Comparison of ENCODE assay signal across 8 cellular contexts in genomic region chr11:575324-575995, GRCh38. TPM values are rescaled to one million over a fixed set of nuclear protein-coding genes. Genes with fewer than 3 reads are reported as not detected.
DNase-seq lines count a peak whose midpoint lies in the region; ATAC-seq and TF ChIP-seq lines count a peak whose summit lies in the region.

No MANE protein-coding gene starts in this region.

- no CpG with 5 or more reads among the region's 78 CpGs for WGBS in neuronal stem cell (ENCODE audit: extremely low coverage in 2 of 2, insufficient read length in 2 of 2, insufficient replicate concordance in 1 of 2), 2 donors

- H3K23ac ChIP-seq in neuronal stem cell (ENCODE audit: low read depth, low read length, poor library complexity), result peak overlapping the region; percentile 96

- H2AK5ac ChIP-seq in neuronal stem cell (ENCODE audit: low read depth, low read length), result peak overlapping the region; percentile 88

- peak overlapping the region; percentile 99 for H3K18ac ChIP-seq in neuronal stem cell (ENCODE audit: low read length)

- peak overlapping the region; percentile 99 for H3K14ac ChIP-seq in neuronal stem cell (ENCODE audit: low read length)

- peaks cover 26% of the 10 kb centered on the region for H3K79me1 ChIP-seq in neuronal stem cell (ENCODE audit: low read depth, low read length)

- CTCF ChIA-PET in CD8-positive, alpha-beta memory T cell (lab: Charles Lee), result interaction anchor here (0.7 to 1.7 kb wide), 6 partner anchors 10 to 41 kb away, joined by 3 to 11 read pairs (median 3); partner anchors contain the start of genes HRAS and IRF7

- no peaks in the 10 kb centered on the region for H3K36me3 ChIP-seq in CD8-positive, alpha-beta memory T cell (ENCODE audit: insufficient read depth, low read length)
- H3K36me3 ChIP-seq in SK-N-MC (ENCODE audit: insufficient read depth, low read length) (no peaks in the 10 kb centered on the region; the same call in 1 of the 2 replicates), fibroblast of lung (ENCODE audit: control insufficient read depth, insufficient read depth, low read length) (peaks cover 3% of the 10 kb centered on the region), neuronal stem cell (replicated peaks in 1 of 2; ENCODE audit: control insufficient read depth in 2 of 2, insufficient read depth in 2 of 2, low read length in 2 of 2) (peaks cover 3 to 9% of the 10 kb centered on the region in 2 donors)

- peak overlapping the region; percentile 43 for H4K8ac ChIP-seq in neuronal stem cell (ENCODE audit: low read depth, low read length)

- H3K27me3 ChIP-seq in CD8-positive, alpha-beta memory T cell (ENCODE audit: insufficient read depth, low read length, poor library complexity, severe bottlenecking), result no peaks in the 10 kb centered on the region
- H3K27me3 ChIP-seq in fibroblast of lung (ENCODE audit: control insufficient read depth, insufficient read depth, low read length) (no peaks in the 10 kb centered on the region), neuronal stem cell (ENCODE audit: control insufficient read depth in 3 of 3, insufficient read depth in 3 of 3, low read depth in 1 of 3, low read length in 3 of 3) (peaks cover 3 to 29% (median 13%) of the 10 kb centered on the region in 3 experiments)

- peak overlapping the region; percentile 98 for H2BK12ac ChIP-seq in neuronal stem cell (ENCODE audit: low read length)

- H3K9ac ChIP-seq in SK-N-MC (ENCODE audit: insufficient read length) (peak overlapping the region; percentile 74), fibroblast of lung (ENCODE audit: insufficient read depth, low read length) (peak overlapping the region; percentile 63), neuronal stem cell (ENCODE audit: low read depth, low read length, poor library complexity) (peak overlapping the region; percentile 99)

- H2BK120ac ChIP-seq in neuronal stem cell (ENCODE audit: low read depth, low read length), result no peak overlapping the region

- H4K91ac ChIP-seq in neuronal stem cell (ENCODE audit: low read depth, low read length, poor library complexity), result no peak overlapping the region

- peaks cover 38 to 50% (median 46%) of the 10 kb centered on the region in 3 donors for H3K4me1 Mint-ChIP-seq in CD8-positive, alpha-beta memory T cell
- peaks cover 20 to 28% (median 21%) of the 10 kb centered on the region in 3 donors for H3K4me1 Mint-ChIP-seq in IgD-negative memory B cell

- H3K4me1 ChIP-seq in CD8-positive, alpha-beta memory T cell (ENCODE audit: insufficient read depth, low read length), result peaks cover 40% of the 10 kb centered on the region
- peaks cover 3% of the 10 kb centered on the region for H3K4me1 ChIP-seq in fibroblast of lung (ENCODE audit: control insufficient read depth, extremely low read depth, insufficient read depth, low read length)
- H3K4me1 ChIP-seq in neuronal stem cell (ENCODE audit: control insufficient read depth in 2 of 2, insufficient read depth in 1 of 2, low read depth in 1 of 2, low read length in 2 of 2), result peaks cover 25 to 31% of the 10 kb centered on the region in 2 donors

- H2BK15ac ChIP-seq in neuronal stem cell (ENCODE audit: low read length), result peak overlapping the region; percentile 89

- peaks cover 7 to 8% of the 10 kb centered on the region in 2 donors for H3K27me3 Mint-ChIP-seq in CD8-positive, alpha-beta memory T cell
- peaks cover 13% of the 10 kb centered on the region for H3K27me3 Mint-ChIP-seq in IgD-negative memory B cell

- H3K4me3 ChIP-seq in CD8-positive, alpha-beta memory T cell (ENCODE audit: low read length), result peak overlapping the region; percentile 55
- H3K4me3 ChIP-seq in SK-N-MC (peak overlapping the region; percentile 92), fibroblast of lung (replicated peaks in 1 of 4; ENCODE audit: control extremely low read depth in 1 of 4, insufficient read depth in 1 of 4, low read depth in 3 of 4, low read length in 4 of 4) (peak overlapping the region; percentile 31 to 72 (median 69)), neuronal stem cell (ENCODE audit: low read length in 2 of 2) (peak overlapping the region; percentile 86 to 96)

- ATAC-seq in GM19463 (IDR thresholded peaks at IDR 0.05; ENCODE audit: unreplicated experiment), result peak; percentile 34

- no peaks in the 10 kb centered on the region for H3K9me3 ChIP-seq in CD8-positive, alpha-beta memory T cell (ENCODE audit: low read length)
- H3K9me3 ChIP-seq in SK-N-MC (ENCODE audit: low read depth, low read length), result no peaks in the 10 kb centered on the region
- H3K9me3 ChIP-seq in fibroblast of lung (ENCODE audit: control insufficient read depth, insufficient read depth, low read depth, low read length), result no peaks in the 10 kb centered on the region
- no peaks in the 10 kb centered on the region for H3K9me3 ChIP-seq in neuronal stem cell (replicated peaks in 1 of 2; ENCODE audit: control insufficient read depth in 2 of 2, insufficient read depth in 1 of 2, low read depth in 1 of 2, low read length in 2 of 2)

- no peak for DNase-seq in CD8-positive, alpha-beta memory T cell
- DNase-seq in SK-N-MC (ENCODE audit: low read depth, low spot score) (no peak), fibroblast of lung (ENCODE audit: low read depth in 2 of 2) (no peak), neuronal stem cell (ENCODE audit: low spot score) (peak; percentile 75), hippocampal formation (lab: John Stamatoyannopoulos, UW) (no peak)
- DNase-seq in stimulated activated CD4-positive, alpha-beta T cell treated with anti-CD3 and anti-CD28 coated beads, Interleukin-2, amount 100 ng/mL, for 24 hours, result no peak

- peaks cover 38% of the 10 kb centered on the region for H3K79me2 ChIP-seq in fibroblast of lung (ENCODE audit: control insufficient read depth, insufficient read depth, low read length)

- peak overlapping the region; percentile 81 to 99 (median 87) for H3K4me3 Mint-ChIP-seq in CD8-positive, alpha-beta memory T cell
- peak overlapping the region; percentile 82 to 94 (median 93) for H3K4me3 Mint-ChIP-seq in IgD-negative memory B cell

- no peaks in the 10 kb centered on the region for H3K9me3 Mint-ChIP-seq in CD8-positive, alpha-beta memory T cell
- peaks cover 0 to 2% (median 0%) of the 10 kb centered on the region in 3 donors for H3K9me3 Mint-ChIP-seq in IgD-negative memory B cell

- peak overlapping the region; percentile 77 for H2AFZ ChIP-seq in fibroblast of lung (ENCODE audit: low read length)
- peak overlapping the region; percentile 100 for H2AFZ ChIP-seq in neuronal stem cell (ENCODE audit: low read length)

- peak overlapping the region in 7 of 8 donors; percentile 13 to 97 (median 75) for H3K27ac Mint-ChIP-seq in CD8-positive, alpha-beta memory T cell
- peak overlapping the region; percentile 81 to 92 (median 90) for H3K27ac Mint-ChIP-seq in IgD-negative memory B cell

- POLR2A ChIA-PET in CD8-positive, alpha-beta memory T cell (lab: Charles Lee), result interaction anchor here (0.8 to 1.9 kb wide), 19 partner anchors 8 to 368 kb away, joined by 3 to 16 read pairs (median 4); partner anchors contain the start of genes BET1L, DEAF1, HRAS and IRF7

- H2BK5ac ChIP-seq in neuronal stem cell (ENCODE audit: low read length), result peak overlapping the region; percentile 95

- H4K20me1 ChIP-seq in fibroblast of lung (ENCODE audit: control insufficient read depth, extremely low read depth, insufficient read depth, low read length), result no peaks in the 10 kb centered on the region

- TF ChIP-seq CTCF in fibroblast of lung (conservative IDR thresholded peaks at IDR 0.05 in 1 of 2, IDR thresholded peaks at IDR 0.05 in 1 of 2; ENCODE audit: low read depth in 1 of 2, low read length in 2 of 2), result no peak

- peak overlapping the region; percentile 43 for H3K27ac ChIP-seq in CD8-positive, alpha-beta memory T cell (ENCODE audit: low read depth, low read length)
- peak overlapping the region; percentile 1; the same call in 1 of the 2 replicates for H3K27ac ChIP-seq in SK-N-MC
- H3K27ac ChIP-seq in fibroblast of lung (ENCODE audit: insufficient read depth, low read length), result no peak overlapping the region
- no peak overlapping the region for H3K27ac ChIP-seq in neuronal stem cell (replicated peaks; ENCODE audit: low read length)

- peak overlapping the region; percentile 89 for H3K4ac ChIP-seq in neuronal stem cell (ENCODE audit: low read length)

- peaks cover 0 to 13% (median 0%) of the 10 kb centered on the region in 3 donors for H3K36me3 Mint-ChIP-seq in CD8-positive, alpha-beta memory T cell
- no peaks in the 10 kb centered on the region for H3K36me3 Mint-ChIP-seq in IgD-negative memory B cell

- H3K4me2 ChIP-seq in fibroblast of lung (ENCODE audit: extremely low read depth, insufficient read depth, low read length) (peak overlapping the region; percentile 94), neuronal stem cell (ENCODE audit: insufficient read depth, low read length, poor library complexity, severe bottlenecking) (peak overlapping the region; percentile 94)

RNA-seq across cellular contexts. Expression of gene PHRF1, which starts 0.8 kb away (rescaled TPM):
- 10 to 100 TPM; 47.3 to 49.8 TPM for total RNA-seq in CD8-positive, alpha-beta memory T cell
- 17.7 TPM for polyA plus RNA-seq in CD8-positive, alpha-beta memory T cell
- polyA plus RNA-seq in IgD-negative memory B cell (15.4 TPM), fibroblast of lung (5.9 and 9.7 TPM in 2 replicates)
- 16.8 and 18.7 TPM in 2 replicates for total RNA-seq in fibroblast of lung
- polyA plus RNA-seq in fibroblast of lung (2012), result 11.2 and 16.3 TPM in 2 replicates
- 12.8 and 20.2 TPM in 2 replicates for polyA minus RNA-seq in fibroblast of lung (ENCODE audit: low replicate concordance)
- polyA plus RNA-seq in neuronal stem cell (2013, experiment 1 of 2), result 13.1 TPM
- 12.9 TPM for polyA plus RNA-seq in neuronal stem cell (2013, experiment 2 of 2)

RNA-seq across cellular contexts. Expression of gene RASSF7, which starts 14.7 kb away (rescaled TPM):
- total RNA-seq in CD8-positive, alpha-beta memory T cell, result 10 to 100 TPM; 20.4 to 20.7 TPM
- 39.7 TPM for polyA plus RNA-seq in CD8-positive, alpha-beta memory T cell
- polyA plus RNA-seq in IgD-negative memory B cell, result 42.0 TPM
- total RNA-seq in fibroblast of lung, result 1.5 and 2.8 TPM in 2 replicates
- 1.4 and 1.6 TPM in 2 replicates for polyA plus RNA-seq in fibroblast of lung
- polyA plus RNA-seq in fibroblast of lung (2012), result 2.4 and 3.6 TPM in 2 replicates
- polyA minus RNA-seq in fibroblast of lung (ENCODE audit: low replicate concordance), result 0.47 TPM in 1 of 2 replicates, not detected in the other
- polyA plus RNA-seq in neuronal stem cell (2013, experiment 1 of 2), result 8.9 TPM
- polyA plus RNA-seq in neuronal stem cell (2013, experiment 2 of 2), result 9.1 TPM

RNA-seq across cellular contexts. Expression of gene LMNTD2, which starts 14.9 kb away (rescaled TPM):
- total RNA-seq in CD8-positive, alpha-beta memory T cell, result 1 to 10 TPM; 1.2 to 2.4 TPM
- 1.1 TPM for polyA plus RNA-seq in CD8-positive, alpha-beta memory T cell
- polyA plus RNA-seq in IgD-negative memory B cell (3.8 TPM), fibroblast of lung (0.05 and 0.08 TPM in 2 replicates)
- 0.17 and 0.26 TPM in 2 replicates for total RNA-seq in fibroblast of lung
- polyA plus RNA-seq in fibroblast of lung (2012), result 0.12 and 0.45 TPM in 2 replicates
- not detected in 2 replicates for polyA minus RNA-seq in fibroblast of lung (ENCODE audit: low replicate concordance)
- 0.75 TPM for polyA plus RNA-seq in neuronal stem cell (2013, experiment 1 of 2)
- 0.87 TPM for polyA plus RNA-seq in neuronal stem cell (2013, experiment 2 of 2)

RNA-seq across cellular contexts. Expression of gene LRRC56, which starts 38.1 kb away (rescaled TPM):
- 1 to 10 TPM; 1.8 to 2.1 TPM for total RNA-seq in CD8-positive, alpha-beta memory T cell
- 0.81 TPM for polyA plus RNA-seq in CD8-positive, alpha-beta memory T cell
- polyA plus RNA-seq in IgD-negative memory B cell (2.6 TPM), fibroblast of lung (0.26 and 0.28 TPM in 2 replicates)
- 0.77 and 1.3 TPM in 2 replicates for total RNA-seq in fibroblast of lung
- 0.80 and 0.87 TPM in 2 replicates for polyA plus RNA-seq in fibroblast of lung (2012)
- 0.19 and 0.98 TPM in 2 replicates for polyA minus RNA-seq in fibroblast of lung (ENCODE audit: low replicate concordance)
- 1.1 TPM for polyA plus RNA-seq in neuronal stem cell (2013, experiment 1 of 2)
- polyA plus RNA-seq in neuronal stem cell (2013, experiment 2 of 2), result 1.2 TPM

RNA-seq across cellular contexts. Expression of gene HRAS, which starts 40.1 kb away (rescaled TPM):
- total RNA-seq in CD8-positive, alpha-beta memory T cell, result 10 to 100 TPM; 86.9 to 91.5 TPM
- polyA plus RNA-seq in CD8-positive, alpha-beta memory T cell, result 22.5 TPM
- polyA plus RNA-seq in IgD-negative memory B cell (22.5 TPM), fibroblast of lung (51.7 and 69.3 TPM in 2 replicates)
- 46.7 and 58.5 TPM in 2 replicates for total RNA-seq in fibroblast of lung
- polyA plus RNA-seq in fibroblast of lung (2012), result 88.2 and 141 TPM in 2 replicates
- 120 and 182 TPM in 2 replicates for polyA minus RNA-seq in fibroblast of lung (ENCODE audit: low replicate concordance)
- 26.4 TPM for polyA plus RNA-seq in neuronal stem cell (2013, experiment 1 of 2)
- 25.5 TPM for polyA plus RNA-seq in neuronal stem cell (2013, experiment 2 of 2)

Comparison
In these comparisons a context has a peak if more than half of its experiments do, and no peak if none do; other contexts are left out.
1. H3K27ac ChIP-seq: peak in CD8-positive, alpha-beta memory T cell (single experiment) and SK-N-MC (single experiment); none in fibroblast of lung (single experiment) and neuronal stem cell (single experiment).
2. Peak in every context shown above with its lines, with median percentiles within 50 percentile points of each other: H3K4me3 ChIP-seq and H3K9ac ChIP-seq.